ENCODE assay signal across 17 cellular contexts in the genomic region with DNA sequence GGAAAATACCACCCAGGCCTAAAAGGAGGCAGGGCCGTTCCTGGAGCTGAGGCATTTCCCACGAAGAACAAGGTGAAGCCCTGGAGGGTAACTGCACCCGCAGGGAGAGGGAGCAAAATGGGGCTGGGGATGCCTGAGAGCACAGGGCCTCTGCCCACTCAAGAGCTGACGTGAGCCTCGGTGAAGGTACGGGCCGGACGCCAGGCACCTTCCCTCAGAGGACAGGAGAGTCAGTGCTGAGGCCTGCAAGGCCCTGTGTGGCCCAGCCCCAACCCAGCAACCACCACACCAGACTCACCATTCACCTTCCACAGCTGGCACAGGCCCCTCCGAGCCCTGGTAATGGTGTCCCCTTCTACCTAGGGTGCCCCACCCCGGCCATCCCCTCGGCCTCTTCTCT. TPM values are rescaled to one million over a fixed set of nuclear protein-coding genes. Genes with fewer than 3 reads are reported as not detected.
A peak's percentile ranks its signal among the peaks of the same experiment; 100 is the strongest.
DNase-seq lines count a peak whose midpoint lies in the region; ATAC-seq, FAIRE-seq and TF ChIP-seq lines count a peak whose summit lies in the region.
"Had no signal": no experiment of that assay in that cellular context is flagged by ENCODE, and none has a peak within 500 bp of the region (broad histone marks: within the 10 kb centered on the region; RNA-seq: fewer than 3 reads in every experiment).

No MANE protein-coding gene starts in this region.

- TF ChIP-seq EP300 in GM12878 (IDR thresholded peaks at IDR 0.05; ENCODE audit: borderline replicate concordance in 1 of 2, control insufficient read depth in 1 of 2, low read depth in 2 of 2, low read length in 2 of 2) = no peak
- TF ChIP-seq EP300 in tibial nerve (IDR thresholded peaks at IDR 0.05) = no peak

- no TSS peak for BruUV-seq in GM12878 (replicated peaks; lab: Mats Ljungman, UMichigan)

- H3K36me3 ChIP-seq in GM12878 (ENCODE audit: control insufficient read depth in 2 of 2, insufficient read depth in 2 of 2, low read length in 1 of 2) (peaks cover 39 to 66% of the 10 kb centered on the region in 2 experiments), kidney (ENCODE audit: control insufficient read depth in 1 of 2, insufficient read depth in 2 of 2, low read length in 2 of 2) (peaks cover 25 to 26% of the 10 kb centered on the region in 2 donors), tibial nerve (peaks cover 4 to 100% (median 29%) of the 10 kb centered on the region in 3 donors)

- no peak overlapping the region for H3K4me3 Mint-ChIP-seq in CD14-positive monocyte
- H3K4me3 Mint-ChIP-seq: CD4-positive, alpha-beta T cell; GM23338; H9 had no signal

- no peaks in the 10 kb centered on the region for H4K20me1 ChIP-seq in GM12878 (ENCODE audit: control insufficient read depth, insufficient read depth)

- 95% methylated on average over 11 of the region's 11 CpGs for WGBS in GM12878 (ENCODE audit: insufficient coverage, insufficient replicate concordance, low lambda C conversion rate, missing lambda C conversion rate)
- WGBS in tibial nerve, 2 donors = 93% methylated on average over 9 to 11 of the region's 11 CpGs

- no peak for FAIRE-seq in GM12878 (lab: Jason Lieb, UNC)
- FAIRE-seq in kidney (lab: Jason Lieb, UNC) = no peak
- FAIRE-seq: G401.6 had no signal

- H3K27me3 Mint-ChIP-seq in CD14-positive monocyte (ENCODE audit: low read depth in 3 of 3) = peaks cover 0 to 2% (median 0%) of the 10 kb centered on the region in 3 donors
- H3K27me3 Mint-ChIP-seq: CD4-positive, alpha-beta T cell had no signal

- POLR2A ChIA-PET in GM12878 (lab: Charles Lee) = no interaction called here

- SMC1A ChIA-PET in GM12878 (lab: Charles Lee; ENCODE audit: uncharacterized antibody, unreplicated experiment) = no interaction called here

- CTCF ChIA-PET in GM12878 (lab: Yijun Ruan, JAX) = no interaction called here

- H3K27ac Mint-ChIP-seq in activated naive CD4-positive, alpha-beta T cell treated with anti-CD3 and anti-CD28 coated beads, Interleukin-2, amount 50 U/mL, for 72 hours = peak overlapping the region; percentile 80 to 87
- peak overlapping the region in 4 of 7 donors; percentile 36 to 78 (median 56) for H3K27ac Mint-ChIP-seq in CD14-positive monocyte
- H3K27ac Mint-ChIP-seq: CD4-positive, alpha-beta T cell; GM23338 had no signal

- RAD21 ChIA-PET in GM12878 (lab: Charles Lee; ENCODE audit: unreplicated experiment) = no interaction called here

- H2AFZ ChIP-seq in GM12878 (ENCODE audit: control insufficient read depth, low read depth, low read length) = no peak overlapping the region
- H2AFZ ChIP-seq: GM23338 had no signal

- H3K4me1 Mint-ChIP-seq in CD14-positive monocyte = no peaks in the 10 kb centered on the region
- H3K4me1 Mint-ChIP-seq: GM23338, H9 had no signal

- DNase-seq in activated naive CD4-positive, alpha-beta T cell treated with anti-CD3 and anti-CD28 coated beads, Interleukin-2, amount 50 U/mL, for 72 hours (ENCODE audit: low spot score in 2 of 2) = no peak
- no peak for DNase-seq in activated naive CD4-positive, alpha-beta T cell (lab: John Stamatoyannopoulos, UW)
- DNase-seq in CD14-positive monocyte (ENCODE audit: low spot score) (no peak), GM12878 (ENCODE audit: low read depth, low spot score) (no peak), kidney (peak; percentile 41), tibial nerve (ENCODE audit: low spot score in 2 of 2) (no peak)
- no peak for DNase-seq in activated CD4-positive, CD25-positive, alpha-beta regulatory T cell treated with anti-CD3 and anti-CD28 coated beads, Interleukin-2, amount 50 U/mL, for 72 hours
- DNase-seq: AML-193; CD4-positive, alpha-beta T cell; DMS79; H9 had no signal

- no peaks in the 10 kb centered on the region for H3K9me3 ChIP-seq in GM12878 (replicated peaks; ENCODE audit: control insufficient read depth, insufficient read depth, low read length)
- no peaks in the 10 kb centered on the region for H3K9me3 ChIP-seq in kidney (ENCODE audit: control insufficient read depth in 1 of 2, low read length in 2 of 2)
- no peaks in the 10 kb centered on the region for H3K9me3 ChIP-seq in tibial nerve
- H3K9me3 ChIP-seq: BLaER1 treated with 17β-estradiol and CSF1 and Interleukin-3, amounts not matched to agents 10 nM and 100 nM had no signal

- TF ChIP-seq CTCF in CD14-positive monocyte (IDR thresholded peaks at IDR 0.05) (no peak), GM12878 (IDR thresholded peaks at IDR 0.05 in 2 of 3, conservative IDR thresholded peaks at IDR 0.05 in 1 of 3; ENCODE audit: control insufficient read depth in 2 of 3, extremely low read depth in 1 of 3, insufficient read depth in 1 of 3, low read depth in 3 of 3, low read length in 3 of 3) (no peak), kidney (IDR thresholded peaks at IDR 0.05; ENCODE audit: borderline replicate concordance, extremely low read depth, insufficient read depth) (no peak), tibial nerve (IDR thresholded peaks at IDR 0.05) (no peak)

- no peak overlapping the region for H3K9ac ChIP-seq in GM12878 (ENCODE audit: control insufficient read depth, insufficient read depth, low read length)
- H3K9ac ChIP-seq in kidney (ENCODE audit: low read length in 2 of 2) = no peak overlapping the region

- no peaks in the 10 kb centered on the region for H3K9me3 Mint-ChIP-seq in activated naive CD4-positive, alpha-beta T cell treated with anti-CD3 and anti-CD28 coated beads, Interleukin-2, amount 50 U/mL, for 72 hours
- peaks cover 0 to 2% (median 0%) of the 10 kb centered on the region in 7 donors for H3K9me3 Mint-ChIP-seq in CD14-positive monocyte
- H3K9me3 Mint-ChIP-seq: CD4-positive, alpha-beta T cell; GM23338; H9 had no signal

- no peak for TF ChIP-seq RAD21 in GM12878 (IDR thresholded peaks at IDR 0.05; ENCODE audit: insufficient read depth, low read depth, low read length)

- H3K36me3 Mint-ChIP-seq in activated naive CD4-positive, alpha-beta T cell treated with anti-CD3 and anti-CD28 coated beads, Interleukin-2, amount 50 U/mL, for 72 hours = peaks cover 44 to 50% of the 10 kb centered on the region in 2 donors
- H3K36me3 Mint-ChIP-seq in CD14-positive monocyte = peaks cover 89 to 98% of the 10 kb centered on the region in 2 donors

- peak; percentile 40; the same call in 1 of the 2 replicates for TF ChIP-seq POLR2A in GM12878 (IDR thresholded peaks at IDR 0.05; ENCODE audit: low read depth, low read length)
- no peak for TF ChIP-seq POLR2A in tibial nerve (IDR thresholded peaks at IDR 0.05)

- ATAC-seq in activated naive CD4-positive, alpha-beta T cell treated with anti-CD3 and anti-CD28 coated beads, Interleukin-2, amount 50 U/mL, for 72 hours = no peak
- ATAC-seq in GM12878 (no peak), GM18519 (IDR thresholded peaks at IDR 0.05; ENCODE audit: low FRiP score, unreplicated experiment) (no peak)
- ATAC-seq: GM23338 had no signal

- intact Hi-C loops in CD14-positive monocyte (cut with micrococcal nuclease) (no loop called here), GM12878 (cut with micrococcal nuclease; ENCODE audit: unreplicated experiment) (no loop called here), kidney (cut with DNase I) (no loop called here)

- no peak overlapping the region for H3K4me3 ChIP-seq in GM12878
- H3K4me3 ChIP-seq in kidney (ENCODE audit: low read length in 2 of 2) = no peak overlapping the region
- H3K4me3 ChIP-seq in tibial nerve = no peak overlapping the region
- H3K4me3 ChIP-seq: BLaER1 treated with 17β-estradiol and CSF1 and Interleukin-3, amounts not matched to agents 10 nM and 100 nM; GM23338 had no signal

- H3K4me1 ChIP-seq in GM12878 (ENCODE audit: control insufficient read depth, insufficient read depth, low read length) (no peaks in the 10 kb centered on the region), kidney (ENCODE audit: control insufficient read depth in 1 of 2, insufficient read depth in 1 of 2, low read depth in 1 of 2, low read length in 2 of 2) (no peaks in the 10 kb centered on the region), tibial nerve (no peaks in the 10 kb centered on the region)

- in situ Hi-C loops in GM12878 (cut with MboI) = no loop called here

- H3K27me3 ChIP-seq in GM12878 (replicated peaks in 1 of 2; ENCODE audit: control insufficient read depth in 2 of 2, insufficient read depth in 2 of 2, low read length in 1 of 2) (no peaks in the 10 kb centered on the region), tibial nerve (no peaks in the 10 kb centered on the region)
- H3K27me3 ChIP-seq: BLaER1 treated with 17β-estradiol and CSF1 and Interleukin-3, amounts not matched to agents 10 nM and 100 nM had no signal

- no peak overlapping the region for H3K4me2 ChIP-seq in GM12878 (ENCODE audit: control insufficient read depth, insufficient read depth)
- H3K4me2 ChIP-seq: BLaER1 treated with 17β-estradiol and CSF1 and Interleukin-3, amounts not matched to agents 10 nM and 100 nM; GM23338 had no signal

- H3K79me2 ChIP-seq in GM12878 (ENCODE audit: control insufficient read depth, insufficient read depth, low read length) = no peaks in the 10 kb centered on the region

- no peak overlapping the region for H3K27ac ChIP-seq in GM12878 (ENCODE audit: control insufficient read depth, insufficient read depth)
- no peak overlapping the region for H3K27ac ChIP-seq in kidney (ENCODE audit: low read depth in 2 of 2, low read length in 2 of 2)
- no peak overlapping the region for H3K27ac ChIP-seq in tibial nerve
- H3K27ac ChIP-seq: 22Rv1; BLaER1 treated with 17β-estradiol and CSF1 and Interleukin-3, amounts not matched to agents 10 nM and 100 nM had no signal

RNA-seq across cellular contexts. Expression of a gene that starts 36.3 kb away (rescaled TPM):
- 100 to 1,000 TPM; 416 to 456 TPM for total RNA-seq in activated naive CD4-positive, alpha-beta T cell treated with anti-CD3 and anti-CD28 coated beads, Interleukin-2, amount 50 U/mL, for 72 hours
- polyA plus RNA-seq in CD14-positive monocyte = 10 to 100 TPM; 17.6 to 19.0 TPM
- total RNA-seq in GM12878 (2013; cell fraction: nucleolus; rRNA removed) = 263 and 295 TPM in 2 replicates
- 87.7 and 114 TPM in 2 replicates for total RNA-seq in GM12878 (2014; rRNA removed)
- total RNA-seq in GM12878 (2014; rRNA removed; fragmentation: Illumina TruSeq; extraction: Trizol) = 67.2 and 70.0 TPM in 2 replicates
- total RNA-seq in GM12878 (2021) = 221 and 238 TPM in 2 replicates
- polyA plus RNA-seq in GM12878 (2011; ENCODE audit: low read depth) = 71.5 TPM
- 100 and 130 TPM in 2 replicates for polyA plus RNA-seq in GM12878 (2011; rRNA removed)
- 75.3 and 81.4 TPM in 2 replicates for polyA plus RNA-seq in GM12878 (2011; cell fraction: cytosol; rRNA removed)
- 356 and 514 TPM in 2 replicates for polyA plus RNA-seq in GM12878 (2011; cell fraction: nucleus; rRNA removed)
- polyA plus RNA-seq in GM12878 (2012) = 113 and 151 TPM in 2 replicates
- 132 and 137 TPM in 2 replicates for polyA plus RNA-seq in GM12878 (2014; fragmentation: Illumina TruSeq; extraction: Trizol)
- polyA plus RNA-seq in GM12878 (2014; fragmentation: Nextera tagmentation; extraction: Ambion mirVana) = 100 to 1,000 TPM; 128 to 149 TPM
- polyA plus RNA-seq in GM12878 (2014; rRNA removed) = 107 and 126 TPM in 2 replicates
- polyA plus RNA-seq in GM12878 (2016; fragmentation: Nextera tagmentation; extraction: Ambion mirVana) = 100 to 1,000 TPM; 280 to 290 TPM
- 105 and 125 TPM in 2 replicates for polyA minus RNA-seq in GM12878 (2011; rRNA and poly(A)+ RNA removed)
- polyA minus RNA-seq in GM12878 (2011; cell fraction: cytosol; rRNA and poly(A)+ RNA removed) = 67.9 and 73.8 TPM in 2 replicates
- polyA minus RNA-seq in GM12878 (2011; cell fraction: nucleus; rRNA and poly(A)+ RNA removed) = 91.4 and 160 TPM in 2 replicates
- total RNA-seq in kidney = 64.6 TPM
- 15.3 TPM for polyA plus RNA-seq in kidney (ENCODE audit: insufficient read depth, low read depth, low replicate concordance)
- total RNA-seq in tibial nerve = 10 to 100 TPM; 48.2 to 72.9 (median 55.2) TPM

RNA-seq across cellular contexts. Expression of a gene that starts 38.8 kb away (rescaled TPM):
- 100 to 1,000 TPM; 223 to 292 TPM for total RNA-seq in activated naive CD4-positive, alpha-beta T cell treated with anti-CD3 and anti-CD28 coated beads, Interleukin-2, amount 50 U/mL, for 72 hours
- polyA plus RNA-seq in CD14-positive monocyte = 100 to 1,000 TPM; 148 to 166 TPM
- 95.9 and 98.0 TPM in 2 replicates for total RNA-seq in GM12878 (2013; cell fraction: nucleolus; rRNA removed)
- total RNA-seq in GM12878 (2014; rRNA removed) = 356 and 362 TPM in 2 replicates
- 187 and 220 TPM in 2 replicates for total RNA-seq in GM12878 (2014; rRNA removed; fragmentation: Illumina TruSeq; extraction: Trizol)
- total RNA-seq in GM12878 (2021) = 303 and 318 TPM in 2 replicates
- polyA plus RNA-seq in GM12878 (2011; ENCODE audit: low read depth) = 79.2 TPM
- polyA plus RNA-seq in GM12878 (2011; rRNA removed) = 101 and 119 TPM in 2 replicates
- polyA plus RNA-seq in GM12878 (2011; cell fraction: cytosol; rRNA removed) = 166 and 220 TPM in 2 replicates
- 377 and 479 TPM in 2 replicates for polyA plus RNA-seq in GM12878 (2011; cell fraction: nucleus; rRNA removed)
- 208 and 240 TPM in 2 replicates for polyA plus RNA-seq in GM12878 (2012)
- polyA plus RNA-seq in GM12878 (2014; fragmentation: Illumina TruSeq; extraction: Trizol) = 132 and 219 TPM in 2 replicates
- polyA plus RNA-seq in GM12878 (2014; fragmentation: Nextera tagmentation; extraction: Ambion mirVana) = 10 to 100 TPM; 28.0 to 48.5 TPM
- polyA plus RNA-seq in GM12878 (2014; rRNA removed) = 284 and 299 TPM in 2 replicates
- polyA plus RNA-seq in GM12878 (2016; fragmentation: Nextera tagmentation; extraction: Ambion mirVana) = 100 to 1,000 TPM; 201 to 225 TPM
- polyA minus RNA-seq in GM12878 (2011; rRNA and poly(A)+ RNA removed) = 45.5 and 84.7 TPM in 2 replicates
- polyA minus RNA-seq in GM12878 (2011; cell fraction: cytosol; rRNA and poly(A)+ RNA removed) = 47.4 and 49.3 TPM in 2 replicates
- polyA minus RNA-seq in GM12878 (2011; cell fraction: nucleus; rRNA and poly(A)+ RNA removed) = 61.5 and 116 TPM in 2 replicates
- total RNA-seq in kidney = 172 TPM
- 212 TPM for polyA plus RNA-seq in kidney (ENCODE audit: insufficient read depth, low read depth, low replicate concordance)
- 100 to 1,000 TPM; 263 to 326 (median 290) TPM for total RNA-seq in tibial nerve

RNA-seq across cellular contexts. Expression of a gene that starts 47.0 kb away (rescaled TPM):
- 100 to 1,000 TPM in 1 of 2 donors, 10 to 100 TPM in 1; 18.1 to 101 TPM for total RNA-seq in activated naive CD4-positive, alpha-beta T cell treated with anti-CD3 and anti-CD28 coated beads, Interleukin-2, amount 50 U/mL, for 72 hours
- under 1 TPM; 0.50 to 0.69 TPM for polyA plus RNA-seq in CD14-positive monocyte
- total RNA-seq in GM12878 (2013; cell fraction: nucleolus; rRNA removed) = 57.8 and 61.7 TPM in 2 replicates
- total RNA-seq in GM12878 (2014; rRNA removed) = 11.4 and 17.4 TPM in 2 replicates
- 7.4 and 8.2 TPM in 2 replicates for total RNA-seq in GM12878 (2014; rRNA removed; fragmentation: Illumina TruSeq; extraction: Trizol)
- total RNA-seq in GM12878 (2021) = 42.0 and 46.5 TPM in 2 replicates
- 5.0 TPM for polyA plus RNA-seq in GM12878 (2011; ENCODE audit: low read depth)
- polyA plus RNA-seq in GM12878 (2011; rRNA removed) = 12.5 and 26.5 TPM in 2 replicates
- polyA plus RNA-seq in GM12878 (2011; cell fraction: cytosol; rRNA removed) = 44.1 and 69.0 TPM in 2 replicates
- 81.5 and 114 TPM in 2 replicates for polyA plus RNA-seq in GM12878 (2011; cell fraction: nucleus; rRNA removed)
- 28.3 and 37.9 TPM in 2 replicates for polyA plus RNA-seq in GM12878 (2012)
- 1.2 and 4.9 TPM in 2 replicates for polyA plus RNA-seq in GM12878 (2014; fragmentation: Illumina TruSeq; extraction: Trizol)
- under 1 TPM; 0.14 to 0.57 TPM for polyA plus RNA-seq in GM12878 (2014; fragmentation: Nextera tagmentation; extraction: Ambion mirVana)
- 32.5 and 39.0 TPM in 2 replicates for polyA plus RNA-seq in GM12878 (2014; rRNA removed)
- 1 to 10 TPM; 6.7 to 7.0 TPM for polyA plus RNA-seq in GM12878 (2016; fragmentation: Nextera tagmentation; extraction: Ambion mirVana)
- polyA minus RNA-seq in GM12878 (2011; rRNA and poly(A)+ RNA removed) = 16.9 and 49.7 TPM in 2 replicates
- polyA minus RNA-seq in GM12878 (2011; cell fraction: cytosol; rRNA and poly(A)+ RNA removed) = 22.1 and 26.3 TPM in 2 replicates
- 8.6 and 28.3 TPM in 2 replicates for polyA minus RNA-seq in GM12878 (2011; cell fraction: nucleus; rRNA and poly(A)+ RNA removed)
- 17.3 TPM for total RNA-seq in kidney
- 3.7 TPM for polyA plus RNA-seq in kidney (ENCODE audit: insufficient read depth, low read depth, low replicate concordance)
- total RNA-seq in tibial nerve = 10 to 100 TPM in 1 of 4 donors, 1 to 10 TPM in 3; 2.1 to 19.5 (median 4.2) TPM

RNA-seq across cellular contexts. Expression of a gene that starts 52.3 kb away (rescaled TPM):
- total RNA-seq in activated naive CD4-positive, alpha-beta T cell treated with anti-CD3 and anti-CD28 coated beads, Interleukin-2, amount 50 U/mL, for 72 hours = 100 to 1,000 TPM in 1 of 2 donors, 10 to 100 TPM in 1; 52.7 to 209 TPM
- polyA plus RNA-seq in CD14-positive monocyte (1 to 10 TPM; 7.2 to 7.6 TPM), GM12878 (2011; rRNA removed) (40.1 and 92.2 TPM in 2 replicates), GM12878 (2014; fragmentation: Illumina TruSeq; extraction: Trizol) (20.3 and 65.0 TPM in 2 replicates), GM12878 (2014; fragmentation: Nextera tagmentation; extraction: Ambion mirVana) (1 to 10 TPM; 2.1 to 7.6 TPM), GM12878 (2014; rRNA removed) (149 and 196 TPM in 2 replicates), GM12878 (2016; fragmentation: Nextera tagmentation; extraction: Ambion mirVana) (100 to 1,000 TPM; 163 to 171 TPM), kidney (ENCODE audit: insufficient read depth, low read depth, low replicate concordance) (25.2 TPM)
- total RNA-seq in GM12878 (2013; cell fraction: nucleolus; rRNA removed) = 135 and 145 TPM in 2 replicates
- total RNA-seq in GM12878 (2014; rRNA removed) (96.5 and 123 TPM in 2 replicates), GM12878 (2014; rRNA removed; fragmentation: Illumina TruSeq; extraction: Trizol) (67.6 and 68.9 TPM in 2 replicates), GM12878 (2021) (147 and 165 TPM in 2 replicates), kidney (43.2 TPM), tibial nerve (10 to 100 TPM; 25.7 to 45.3 (median 35.8) TPM)
- polyA plus RNA-seq in GM12878 (2011; ENCODE audit: low read depth) = 26.9 TPM
- polyA plus RNA-seq in GM12878 (2011; cell fraction: cytosol; rRNA removed) = 92.2 and 132 TPM in 2 replicates
- polyA plus RNA-seq in GM12878 (2011; cell fraction: nucleus; rRNA removed) = 173 and 212 TPM in 2 replicates
- 78.6 and 81.6 TPM in 2 replicates for polyA plus RNA-seq in GM12878 (2012)
- 113 and 176 TPM in 2 replicates for polyA minus RNA-seq in GM12878 (2011; rRNA and poly(A)+ RNA removed)
- 70.0 and 73.4 TPM in 2 replicates for polyA minus RNA-seq in GM12878 (2011; cell fraction: cytosol; rRNA and poly(A)+ RNA removed)
- 69.6 and 130 TPM in 2 replicates for polyA minus RNA-seq in GM12878 (2011; cell fraction: nucleus; rRNA and poly(A)+ RNA removed)

RNA-seq across cellular contexts. Expression of a gene that starts 56.0 kb away (rescaled TPM):
- 10 to 100 TPM in 1 of 2 donors, 1 to 10 TPM in 1; 9.1 to 17.1 TPM for total RNA-seq in activated naive CD4-positive, alpha-beta T cell treated with anti-CD3 and anti-CD28 coated beads, Interleukin-2, amount 50 U/mL, for 72 hours
- not detected for polyA plus RNA-seq in CD14-positive monocyte
- 38.8 and 41.4 TPM in 2 replicates for total RNA-seq in GM12878 (2013; cell fraction: nucleolus; rRNA removed)
- 13.1 and 17.4 TPM in 2 replicates for total RNA-seq in GM12878 (2014; rRNA removed)
- 6.0 and 7.2 TPM in 2 replicates for total RNA-seq in GM12878 (2014; rRNA removed; fragmentation: Illumina TruSeq; extraction: Trizol)
- total RNA-seq in GM12878 (2021) = 16.5 and 16.8 TPM in 2 replicates
- polyA plus RNA-seq in GM12878 (2011; ENCODE audit: low read depth) = 11.7 TPM
- 10.5 and 23.6 TPM in 2 replicates for polyA plus RNA-seq in GM12878 (2011; rRNA removed)
- polyA plus RNA-seq in GM12878 (2011; cell fraction: cytosol; rRNA removed) = 40.4 and 48.7 TPM in 2 replicates
- polyA plus RNA-seq in GM12878 (2011; cell fraction: nucleus; rRNA removed) = 150 and 154 TPM in 2 replicates
- 23.2 and 29.6 TPM in 2 replicates for polyA plus RNA-seq in GM12878 (2012)
- 2.3 and 6.6 TPM in 2 replicates for polyA plus RNA-seq in GM12878 (2014; fragmentation: Illumina TruSeq; extraction: Trizol)
- under 1 TPM; 0.45 to 0.90 TPM for polyA plus RNA-seq in GM12878 (2014; fragmentation: Nextera tagmentation; extraction: Ambion mirVana)
- 18.3 and 18.9 TPM in 2 replicates for polyA plus RNA-seq in GM12878 (2014; rRNA removed)
- 1 to 10 TPM; 1.3 to 4.9 TPM for polyA plus RNA-seq in GM12878 (2016; fragmentation: Nextera tagmentation; extraction: Ambion mirVana)
- polyA minus RNA-seq in GM12878 (2011; rRNA and poly(A)+ RNA removed) = 7.7 and 16.2 TPM in 2 replicates
- 8.8 and 10.2 TPM in 2 replicates for polyA minus RNA-seq in GM12878 (2011; cell fraction: cytosol; rRNA and poly(A)+ RNA removed)
- 8.5 and 16.2 TPM in 2 replicates for polyA minus RNA-seq in GM12878 (2011; cell fraction: nucleus; rRNA and poly(A)+ RNA removed)
- 0.35 TPM for total RNA-seq in kidney
- polyA plus RNA-seq in kidney (ENCODE audit: insufficient read depth, low read depth, low replicate concordance) = 0.37 TPM
- under 1 TPM in 3 of 4 donors, not detected in 1; 0.21 to 0.60 (median 0.22) TPM for total RNA-seq in tibial nerve
- total RNA-seq: A673, GM23338 had no signal
- polyA plus RNA-seq: GM23338 had no signal
